1 cellular context compared by ENCODE assay signal in the genomic region with DNA sequence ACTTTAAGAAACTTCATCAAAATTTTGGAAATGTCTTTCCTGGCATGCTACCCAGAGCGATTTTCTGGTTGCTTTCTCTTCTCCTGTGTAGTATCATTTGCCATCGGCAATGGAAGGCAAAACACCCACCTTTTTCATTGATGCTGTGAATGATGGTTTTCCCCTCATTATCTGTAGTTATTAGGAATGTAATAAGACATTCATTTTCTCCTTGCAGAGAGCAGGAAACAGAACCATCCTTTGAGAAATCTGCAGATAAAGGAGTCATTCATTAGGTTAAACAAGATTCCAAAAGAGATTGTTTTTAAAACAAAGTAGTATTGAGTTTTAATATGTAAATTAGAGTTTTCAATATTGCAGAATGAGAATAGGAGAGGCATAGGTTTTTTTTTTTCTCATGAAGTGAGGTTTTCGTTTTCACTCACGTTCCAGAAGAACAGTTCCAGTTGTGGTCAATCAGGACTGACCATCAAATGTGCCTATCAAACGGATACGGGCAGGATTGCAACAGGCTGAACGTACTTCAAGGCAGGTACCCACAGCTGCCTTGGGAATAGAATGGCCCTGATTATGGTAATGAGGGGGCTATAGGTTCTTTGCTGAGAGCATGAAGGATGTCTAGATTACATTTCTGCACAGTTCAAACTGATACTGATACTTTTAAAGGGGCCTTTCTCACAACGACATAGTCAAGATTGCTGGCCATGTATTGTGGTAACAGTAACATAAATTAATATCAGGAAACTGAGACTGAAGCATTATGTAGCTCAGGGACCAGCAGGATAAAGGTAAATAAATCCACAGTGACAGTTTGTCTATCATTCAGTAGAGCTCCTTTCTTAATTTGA.
TF ChIP-seq lines count a peak whose summit lies in the region.

No MANE protein-coding gene starts in this region.

TF ChIP-seq in HepG2, 621 proteins besides CTCF, POLR2A, EP300 and RAD21 (continued from another document):
- TF ChIP-seq, protein P1, sequence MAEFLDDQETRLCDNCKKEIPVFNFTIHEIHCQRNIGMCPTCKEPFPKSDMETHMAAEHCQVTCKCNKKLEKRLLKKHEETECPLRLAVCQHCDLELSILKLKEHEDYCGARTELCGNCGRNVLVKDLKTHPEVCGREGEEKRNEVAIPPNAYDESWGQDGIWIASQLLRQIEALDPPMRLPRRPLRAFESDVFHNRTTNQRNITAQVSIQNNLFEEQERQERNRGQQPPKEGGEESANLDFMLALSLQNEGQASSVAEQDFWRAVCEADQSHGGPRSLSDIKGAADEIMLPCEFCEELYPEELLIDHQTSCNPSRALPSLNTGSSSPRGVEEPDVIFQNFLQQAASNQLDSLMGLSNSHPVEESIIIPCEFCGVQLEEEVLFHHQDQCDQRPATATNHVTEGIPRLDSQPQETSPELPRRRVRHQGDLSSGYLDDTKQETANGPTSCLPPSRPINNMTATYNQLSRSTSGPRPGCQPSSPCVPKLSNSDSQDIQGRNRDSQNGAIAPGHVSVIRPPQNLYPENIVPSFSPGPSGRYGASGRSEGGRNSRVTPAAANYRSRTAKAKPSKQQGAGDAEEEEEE (CRISPR knock-in tag; IDR thresholded peaks at IDR 0.05; ENCODE audit: borderline replicate concordance): no peak
- TF ChIP-seq SRSF4 (IDR thresholded peaks at IDR 0.05; ENCODE audit: low read depth, low read length, poor library complexity, severe bottlenecking): no peak
- no peak for TF ChIP-seq JUND (CRISPR knock-in tag; IDR thresholded peaks at IDR 0.05)
- no peak for TF ChIP-seq RBM39 (IDR thresholded peaks at IDR 0.05; ENCODE audit: low read depth, low read length, poor library complexity, severe bottlenecking)
- TF ChIP-seq ARHGAP35 (CRISPR knock-in tag; IDR thresholded peaks at IDR 0.05; ENCODE audit: borderline replicate concordance): no peak
- TF ChIP-seq, protein P2, sequence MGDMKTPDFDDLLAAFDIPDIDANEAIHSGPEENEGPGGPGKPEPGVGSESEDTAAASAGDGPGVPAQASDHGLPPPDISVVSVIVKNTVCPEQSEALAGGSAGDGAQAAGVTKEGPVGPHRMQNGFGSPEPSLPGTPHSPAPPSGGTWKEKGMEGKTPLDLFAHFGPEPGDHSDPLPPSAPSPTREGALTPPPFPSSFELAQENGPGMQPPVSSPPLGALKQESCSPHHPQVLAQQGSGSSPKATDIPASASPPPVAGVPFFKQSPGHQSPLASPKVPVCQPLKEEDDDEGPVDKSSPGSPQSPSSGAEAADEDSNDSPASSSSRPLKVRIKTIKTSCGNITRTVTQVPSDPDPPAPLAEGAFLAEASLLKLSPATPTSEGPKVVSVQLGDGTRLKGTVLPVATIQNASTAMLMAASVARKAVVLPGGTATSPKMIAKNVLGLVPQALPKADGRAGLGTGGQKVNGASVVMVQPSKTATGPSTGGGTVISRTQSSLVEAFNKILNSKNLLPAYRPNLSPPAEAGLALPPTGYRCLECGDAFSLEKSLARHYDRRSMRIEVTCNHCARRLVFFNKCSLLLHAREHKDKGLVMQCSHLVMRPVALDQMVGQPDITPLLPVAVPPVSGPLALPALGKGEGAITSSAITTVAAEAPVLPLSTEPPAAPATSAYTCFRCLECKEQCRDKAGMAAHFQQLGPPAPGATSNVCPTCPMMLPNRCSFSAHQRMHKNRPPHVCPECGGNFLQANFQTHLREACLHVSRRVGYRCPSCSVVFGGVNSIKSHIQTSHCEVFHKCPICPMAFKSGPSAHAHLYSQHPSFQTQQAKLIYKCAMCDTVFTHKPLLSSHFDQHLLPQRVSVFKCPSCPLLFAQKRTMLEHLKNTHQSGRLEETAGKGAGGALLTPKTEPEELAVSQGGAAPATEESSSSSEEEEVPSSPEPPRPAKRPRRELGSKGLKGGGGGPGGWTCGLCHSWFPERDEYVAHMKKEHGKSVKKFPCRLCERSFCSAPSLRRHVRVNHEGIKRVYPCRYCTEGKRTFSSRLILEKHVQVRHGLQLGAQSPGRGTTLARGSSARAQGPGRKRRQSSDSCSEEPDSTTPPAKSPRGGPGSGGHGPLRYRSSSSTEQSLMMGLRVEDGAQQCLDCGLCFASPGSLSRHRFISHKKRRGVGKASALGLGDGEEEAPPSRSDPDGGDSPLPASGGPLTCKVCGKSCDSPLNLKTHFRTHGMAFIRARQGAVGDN (CRISPR knock-in tag; IDR thresholded peaks at IDR 0.05): no peak
- no peak for TF ChIP-seq SNAPC2 (CRISPR knock-in tag; IDR thresholded peaks at IDR 0.05)
- TF ChIP-seq NFIC (IDR thresholded peaks at IDR 0.05; ENCODE audit: low read length): no peak
- no peak for TF ChIP-seq ZBTB42 (CRISPR knock-in tag; IDR thresholded peaks at IDR 0.05)
- TF ChIP-seq, protein P3, sequence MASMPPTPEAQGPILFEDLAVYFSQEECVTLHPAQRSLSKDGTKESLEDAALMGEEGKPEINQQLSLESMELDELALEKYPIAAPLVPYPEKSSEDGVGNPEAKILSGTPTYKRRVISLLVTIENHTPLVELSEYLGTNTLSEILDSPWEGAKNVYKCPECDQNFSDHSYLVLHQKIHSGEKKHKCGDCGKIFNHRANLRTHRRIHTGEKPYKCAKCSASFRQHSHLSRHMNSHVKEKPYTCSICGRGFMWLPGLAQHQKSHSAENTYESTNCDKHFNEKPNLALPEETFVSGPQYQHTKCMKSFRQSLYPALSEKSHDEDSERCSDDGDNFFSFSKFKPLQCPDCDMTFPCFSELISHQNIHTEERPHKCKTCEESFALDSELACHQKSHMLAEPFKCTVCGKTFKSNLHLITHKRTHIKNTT (CRISPR knock-in tag; IDR thresholded peaks at IDR 0.05): no peak
